27 cellular contexts compared by ENCODE assay signal in genomic region chr2:163175294-163175693, GRCh38.
"Had no signal": no experiment of that assay in that cellular context is flagged by ENCODE, and none has a peak within 500 bp of the region (broad histone marks: within the 10 kb centered on the region; RNA-seq: fewer than 3 reads in every experiment).

No MANE protein-coding gene starts in this region.

- H3K4me3 ChIP-seq: ascending aorta, cardiac muscle cell, SJSA1 had no signal

- H3K4me1 ChIP-seq: ascending aorta, SJSA1 had no signal

- H3K36me3 ChIP-seq: ascending aorta, cardiac muscle cell, SJSA1 had no signal

- H3K4me2 ChIP-seq: KMS-11, SK-N-SH had no signal

- ATAC-seq: activated CD8-positive, alpha-beta T cell treated with anti-CD3 and anti-CD28 coated beads for 36 hours; activated T-cell treated with anti-CD3 and anti-CD28 coated beads, Interleukin-2, amount 50 U/mL, for 72 hours; activated T-helper 17 cell treated with anti-CD3 and anti-CD28 coated beads, Interleukin-2, amount 50 U/mL, for 72 hours; Panc1 had no signal

- H3K27me3 ChIP-seq: ascending aorta, cardiac muscle cell, SJSA1 had no signal

- DNase-seq: activated CD4-positive, alpha-beta T cell treated with anti-CD3 and anti-CD28 coated beads, Interleukin-2, amount 10 ng/mL, durations not matched to agents 24 days and 14 days; activated CD4-positive, alpha-beta T cell treated with anti-CD3 and anti-CD28 coated beads, Interleukin-2, amount 50 U/mL, for 4 hours; activated CD8-positive, alpha-beta T cell treated with anti-CD3 and anti-CD28 coated beads for 36 hours; activated gamma-delta T cell; activated naive CD4-positive, alpha-beta T cell treated with Interleukin-2 at 50 U/mL for 16 hours; activated naive CD8-positive, alpha-beta T cell treated with anti-CD3 and anti-CD28 coated beads, Interleukin-2, amount 10 ng/mL, durations not matched to agents 7 days and 5 days; activated T-cell treated with anti-CD3 and anti-CD28 coated beads, Interleukin-2, amount 50 U/mL, for 1 hour; activated T-cell treated with anti-CD3 and anti-CD28 coated beads, Interleukin-2, amount 50 U/mL, for 72 hours; amygdala; NCI-H1092 treated with DMSO at 0.1 percent for 48 hours; NCI-H1417; NCI-H187 treated with DMSO at 0.1 percent for 48 hours; NCI-H2081; NCI-H2171 treated with DMSO at 0.1 percent for 48 hours; NCI-H2227 treated with DMSO at 0.1 percent for 48 hours; NCI-H446; NCI-H510A treated with DMSO at 0.1 percent for 48 hours; NCI-H526 treated with DMSO at 0.1 percent for 48 hours; NCI-H82; SHP77 treated with DMSO at 0.1 percent for 48 hours; SK-N-SH had no signal

- H3K27ac ChIP-seq: ascending aorta, cardiac muscle cell, KMS-11, SJSA1 had no signal

- H3K9me3 ChIP-seq: ascending aorta, SJSA1, SK-N-SH had no signal

- H3K9ac ChIP-seq: KMS-11, SK-N-SH had no signal
